23 cellular contexts compared by ENCODE assay signal in genomic region chr15:95051881-95052280, GRCh38.
"Had no signal": no experiment of that assay in that cellular context is flagged by ENCODE, and none has a peak within 500 bp of the region (broad histone marks: within the 10 kb centered on the region; RNA-seq: fewer than 3 reads in every experiment).

No MANE protein-coding gene starts in this region.

- ATAC-seq: activated CD8-positive, alpha-beta T cell treated with anti-CD3 and anti-CD28 coated beads, Interleukin-2, amount 10 ng/mL, durations not matched to agents 7 days and 5 days; lower lobe of right lung; sciatic nerve; stimulated activated naive B cell treated with anti-CD40 and anti-IgM and Interleukin-4, amounts not matched to agents 10 μg/mL and 1 μg/mL and 100 μg/mL, for 72 hours had no signal

- H3K36me3 ChIP-seq: ascending aorta, brain microvascular endothelial cell, lower lobe of right lung, transverse colon, WERI-Rb-1 had no signal

- H3K27me3 ChIP-seq: ascending aorta, brain microvascular endothelial cell, transverse colon had no signal

- H3K4me3 ChIP-seq: ascending aorta, lower lobe of right lung, smooth muscle cell, transverse colon had no signal

- H3K4me1 ChIP-seq: ascending aorta, lower lobe of right lung, transverse colon had no signal

- H3K4me2 ChIP-seq: smooth muscle cell had no signal

- DNase-seq: activated CD4-positive, alpha-beta T cell treated with anti-CD3 and anti-CD28 coated beads, Interleukin-2, amount 50 U/mL, for 1 hour; activated CD4-positive, CD25-positive, alpha-beta regulatory T cell treated with anti-CD3 and anti-CD28 coated beads, Interleukin-2, amount 50 U/mL, for 72 hours; activated CD8-positive, alpha-beta T cell treated with anti-CD3 and anti-CD28 coated beads, Interleukin-2, amount 10 ng/mL, durations not matched to agents 7 days and 5 days; activated gamma-delta T cell treated with Interleukin-2 at 50 U/mL for 16 hours; brain microvascular endothelial cell; central memory CD4-positive, alpha-beta T cell; dermis blood vessel endothelial cell; effector CD8-positive, alpha-beta T cell; kidney; lower lobe of right lung; mesendoderm; naive B cell; occipital lobe; posterior cingulate gyrus; stimulated activated CD4-positive, alpha-beta T cell treated with anti-CD3 and anti-CD28 coated beads, Interleukin-2, amount 100 ng/mL, for 48 hours; stimulated activated CD8-positive, alpha-beta memory T cell treated with anti-CD3 and anti-CD28 coated beads, Interleukin-4, amount 100 ng/mL, for 48 hours; stimulated activated naive B cell treated with anti-CD40 and anti-IgM and Interleukin-4, amounts not matched to agents 10 μg/mL and 1 μg/mL and 100 μg/mL, for 72 hours; transverse colon; WERI-Rb-1 had no signal

- FAIRE-seq: kidney, urothelium cell line had no signal

- H3K9me3 ChIP-seq: transverse colon had no signal

- H3K27ac ChIP-seq: ascending aorta, brain microvascular endothelial cell, lower lobe of right lung, transverse colon, WERI-Rb-1 had no signal
